In the genomic region with DNA sequence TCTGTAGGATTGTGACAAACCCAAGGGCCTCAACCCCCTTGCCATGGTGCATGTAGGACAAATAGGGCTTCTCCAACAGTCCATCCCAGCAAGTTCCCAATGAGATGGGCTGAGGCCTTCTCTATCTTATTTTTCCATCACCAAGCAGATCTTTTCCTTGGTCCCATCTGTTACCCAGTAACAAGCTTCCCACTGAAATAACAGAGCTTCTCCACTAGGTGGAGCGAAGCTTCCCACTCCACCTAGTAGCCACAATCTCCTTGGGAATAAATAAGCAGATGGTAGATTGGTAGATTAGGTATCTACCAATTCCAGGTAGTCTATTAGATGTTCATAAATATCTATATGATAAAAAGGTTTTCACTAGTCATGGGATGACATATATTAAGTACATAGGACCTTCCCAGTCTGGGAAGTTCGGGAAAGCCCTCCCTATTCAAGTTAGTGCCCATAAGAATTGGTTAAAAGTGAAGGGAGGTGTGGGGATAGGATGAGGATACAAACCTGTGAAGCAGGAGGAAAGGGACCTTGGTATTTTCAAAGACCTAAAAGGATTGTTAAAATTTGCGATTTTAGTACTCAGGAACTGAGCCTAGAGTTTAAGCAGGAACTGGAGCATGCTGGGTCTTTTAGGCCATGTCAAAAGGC, we compare ENCODE assay signal across 1 cellular context.
TF ChIP-seq lines count a peak whose summit lies in the region.

No MANE protein-coding gene starts in this region.

TF ChIP-seq in Ishikawa, 13 proteins besides CTCF, POLR2A, EP300 and RAD21 (continued from another document):
- no peak for TF ChIP-seq MAX (IDR thresholded peaks at IDR 0.05)
- no peak for TF ChIP-seq TAF1 (IDR thresholded peaks at IDR 0.05; ENCODE audit: low read depth)
